In genomic region chr2:85794038-85794441, GRCh38 we compare ENCODE assay signal across 1 cellular context.
TF ChIP-seq lines count a peak whose summit lies in the region.

No MANE protein-coding gene starts in this region.

TF ChIP-seq in HepG2, 621 proteins besides CTCF, POLR2A, EP300 and RAD21 (continued from another document):
- TF ChIP-seq UBTF (CRISPR knock-in tag; IDR thresholded peaks at IDR 0.05): 0 out of 2 replicates have a peak, but pooled peaks have one; percentile 11
- no peak for TF ChIP-seq ZFP90 (CRISPR knock-in tag; IDR thresholded peaks at IDR 0.05; ENCODE audit: borderline replicate concordance)
- TF ChIP-seq ZNF431 (CRISPR knock-in tag; IDR thresholded peaks at IDR 0.05; ENCODE audit: borderline replicate concordance, low read depth): no peak
- no peak for TF ChIP-seq MYPOP (CRISPR knock-in tag; IDR thresholded peaks at IDR 0.05)
- TF ChIP-seq BCL6 (CRISPR knock-in tag; IDR thresholded peaks at IDR 0.05): peak; percentile 50
- TF ChIP-seq NFAT5 (CRISPR knock-in tag; IDR thresholded peaks at IDR 0.05): no peak
- TF ChIP-seq ZNF644 (CRISPR knock-in tag; IDR thresholded peaks at IDR 0.05; ENCODE audit: low read depth): peak; percentile 42; the same call in 1 of the 2 replicates
